Comparison of ENCODE assay signal across 8 cellular contexts in the genomic region with DNA sequence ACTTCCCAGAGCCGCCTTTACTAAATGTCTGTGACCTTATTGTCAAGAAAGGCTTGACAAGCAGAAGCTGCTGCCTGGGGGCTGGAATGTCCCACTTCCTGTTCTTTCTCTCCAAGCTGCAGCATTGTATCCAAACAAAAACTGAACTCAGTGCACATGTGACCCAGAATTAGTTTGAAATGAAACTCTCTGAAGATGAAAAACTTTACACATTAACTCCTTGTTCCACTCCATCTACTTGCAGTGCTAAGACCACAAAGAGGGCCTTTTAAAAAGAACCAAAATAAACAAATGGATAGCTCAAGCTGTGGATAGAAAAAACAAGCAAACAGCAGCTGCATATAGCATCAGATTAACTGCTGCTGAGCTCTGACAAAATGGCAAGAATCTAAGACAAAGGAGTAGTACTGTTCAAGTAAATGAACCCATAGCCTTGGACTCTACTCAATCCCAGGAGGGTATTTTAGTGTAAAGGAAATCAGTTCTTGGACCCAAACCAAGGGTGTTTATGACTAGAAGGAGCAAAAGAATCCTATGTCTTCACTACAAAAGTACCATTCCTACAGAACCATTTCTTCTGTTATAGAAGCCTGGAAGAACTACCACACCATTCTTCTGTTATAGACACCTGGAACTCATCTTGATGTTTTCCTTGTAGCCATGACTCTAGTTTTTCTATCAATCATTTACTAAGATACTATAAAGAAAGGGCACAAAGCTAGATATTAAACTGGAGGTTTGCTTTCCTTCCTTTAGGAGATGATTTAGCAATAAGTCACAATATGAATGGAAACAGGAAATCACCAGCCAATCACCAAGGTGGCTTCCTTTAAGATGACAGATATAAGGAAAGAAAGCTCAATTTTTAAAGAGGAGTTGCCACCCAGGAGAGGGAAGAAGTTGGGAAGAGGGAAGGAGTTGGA.
DNase-seq lines count a peak whose midpoint lies in the region; ATAC-seq and TF ChIP-seq lines count a peak whose summit lies in the region.

No MANE protein-coding gene starts in this region.

- no peaks in the 10 kb centered on the region for H3K36me3 ChIP-seq in HCT116 (ENCODE audit: control insufficient read depth in 1 of 2, insufficient read depth in 2 of 2, low read length in 2 of 2)

- H3K79me2 ChIP-seq in HCT116 (ENCODE audit: insufficient read depth, low read length): 0 out of 2 replicates have a peak, but pooled peaks cover 10% of the 10 kb centered on the region

- RAD21 ChIA-PET in HCT116 (lab: Charles Lee; ENCODE audit: low non-redundant PET in 1 of 2, low total read pairs in 2 of 2, uncharacterized antibody in 2 of 2, unreplicated experiment in 2 of 2): no interaction called here

- H3K4me3 Mint-ChIP-seq in activated CD4-positive, alpha-beta T cell treated with anti-CD3 and anti-CD28 coated beads, Interleukin-2, amount 10 ng/mL, durations not matched to agents 7 days and 5 days: no peak overlapping the region

- H3K4me2 ChIP-seq in HCT116 (ENCODE audit: low read length): peak overlapping the region; percentile 59

- H3K9ac ChIP-seq in HCT116 (ENCODE audit: low read length): peak overlapping the region; percentile 64

- intact Hi-C loops in HCT116 (cut with micrococcal nuclease): loop anchor here (5.0 kb wide), 1 partner anchor 172 kb away; no protein-coding TSS in a partner anchor

- H3K4me3 ChIP-seq in HCT116 (replicated peaks in 1 of 2; ENCODE audit: low read depth in 1 of 2, low read length in 2 of 2): no peak overlapping the region

- POLR2A ChIA-PET in HCT116 (lab: Charles Lee): interaction anchor here (0.8 to 3.8 kb wide), 13 partner anchors 8 to 122 kb away, joined by 3 to 18 read pairs (median 4); partner anchors contain the start of gene ITPRID2
- POLR2A ChIA-PET in activated CD4-positive, alpha-beta T cell treated with anti-CD3 and anti-CD28 coated beads, Interleukin-2, amount 10 ng/mL, durations not matched to agents 7 days and 5 days (lab: Charles Lee): no interaction called here

- H3K27ac ChIP-seq in HCT116 (ENCODE audit: low read depth, low read length): peak overlapping the region; percentile 92

- H4K20me1 ChIP-seq in HCT116 (ENCODE audit: insufficient read depth): no peaks in the 10 kb centered on the region

- H3K36me3 Mint-ChIP-seq in activated CD4-positive, alpha-beta T cell treated with anti-CD3 and anti-CD28 coated beads, Interleukin-2, amount 10 ng/mL, durations not matched to agents 7 days and 5 days (ENCODE audit: low read depth): no peaks in the 10 kb centered on the region

- H3K27ac Mint-ChIP-seq in activated CD4-positive, alpha-beta T cell treated with anti-CD3 and anti-CD28 coated beads, Interleukin-2, amount 10 ng/mL, durations not matched to agents 7 days and 5 days: no peak overlapping the region

- H3K27me3 ChIP-seq in HCT116 (ENCODE audit: insufficient read depth, low read length): no peaks in the 10 kb centered on the region

- no peak overlapping the region for H2AFZ ChIP-seq in HCT116 (ENCODE audit: low read depth, low read length, poor library complexity, severe bottlenecking)

- peaks cover 2% of the 10 kb centered on the region for H3K9me3 Mint-ChIP-seq in activated CD4-positive, alpha-beta T cell treated with anti-CD3 and anti-CD28 coated beads, Interleukin-2, amount 10 ng/mL, durations not matched to agents 7 days and 5 days

- ATAC-seq in GM18508 (IDR thresholded peaks at IDR 0.05; ENCODE audit: insufficient read depth, unreplicated experiment) (peak; percentile 76), HCT116 (no peak)

- H3K4me1 Mint-ChIP-seq in activated CD4-positive, alpha-beta T cell treated with anti-CD3 and anti-CD28 coated beads, Interleukin-2, amount 10 ng/mL, durations not matched to agents 7 days and 5 days: peaks cover 2% of the 10 kb centered on the region

- no peak for TF ChIP-seq RAD21 in HCT116 (IDR thresholded peaks at IDR 0.05; ENCODE audit: low read depth)

- no peak for TF ChIP-seq CTCF in HCT116 (IDR thresholded peaks at IDR 0.05 in 2 of 3, conservative IDR thresholded peaks at IDR 0.05 in 1 of 3; ENCODE audit: borderline replicate concordance in 1 of 3, insufficient read depth in 1 of 3, low read depth in 2 of 3, low read length in 2 of 3)
- no peak for TF ChIP-seq CTCF in GM20000 (IDR thresholded peaks at IDR 0.05; ENCODE audit: extremely low read depth, missing control alignments)

- DNase-seq in HCT116 (ENCODE audit: low read depth, low spot score) (no peak), NCI-H69 (lab: John Stamatoyannopoulos, UW) (peak; percentile 72), left kidney (ENCODE audit: low read depth, low spot score) (peak; percentile 86), NAMALWA (ENCODE audit: low spot score) (no peak), GM20000 (ENCODE audit: low spot score) (no peak), iPS-NIHi7 (ENCODE audit: extremely low spot score) (no peak)
- no peak for DNase-seq in activated CD4-positive, alpha-beta T cell treated with anti-CD3 and anti-CD28 coated beads, Interleukin-2, amount 10 ng/mL, durations not matched to agents 7 days and 5 days

- peaks cover 4% of the 10 kb centered on the region for H3K27me3 Mint-ChIP-seq in activated CD4-positive, alpha-beta T cell treated with anti-CD3 and anti-CD28 coated beads, Interleukin-2, amount 10 ng/mL, durations not matched to agents 7 days and 5 days

- H3K9me3 ChIP-seq in HCT116 (ENCODE audit: control insufficient read depth in 1 of 2, insufficient read depth in 1 of 2, low read depth in 1 of 2, low read length in 2 of 2): no peaks in the 10 kb centered on the region

- peaks cover 88 to 97% of the 10 kb centered on the region in 2 experiments for H3K4me1 ChIP-seq in HCT116 (ENCODE audit: control insufficient read depth in 1 of 2, insufficient read depth in 2 of 2, low read length in 2 of 2)

- no peak for TF ChIP-seq POLR2A in HCT116 (IDR thresholded peaks at IDR 0.05; ENCODE audit: borderline replicate concordance, extremely low read depth, insufficient read depth, insufficient read length)

- CTCF ChIA-PET in HCT116 (lab: Charles Lee): interaction anchor here (1.1 to 1.5 kb wide), 4 partner anchors 9 to 38 kb away, joined by 3 to 7 read pairs (median 4); no protein-coding TSS in a partner anchor
- CTCF ChIA-PET in activated CD4-positive, alpha-beta T cell treated with anti-CD3 and anti-CD28 coated beads, Interleukin-2, amount 10 ng/mL, durations not matched to agents 7 days and 5 days (lab: Charles Lee): interaction anchor here (1.3 to 2.0 kb wide), 2 partner anchors 10 to 23 kb away, joined by 3 to 6 read pairs; no protein-coding TSS in a partner anchor

- no TSS peak for BruUV-seq in HCT116 (replicated peaks; lab: Mats Ljungman, UMichigan)

- H3K9me2 ChIP-seq in HCT116 (ENCODE audit: insufficient read depth): no peaks in the 10 kb centered on the region

TF ChIP-seq in HCT116, 20 proteins besides CTCF, POLR2A, EP300 and RAD21:
- peak; percentile 47; the same call in 1 of the 2 replicates for TF ChIP-seq SP1 (IDR thresholded peaks at IDR 0.05; ENCODE audit: low read depth)
- TF ChIP-seq MAX (IDR thresholded peaks at IDR 0.05): no peak

Comparison
In these comparisons a context has a peak if more than half of its experiments do, and no peak if none do; other contexts are left out.
1. DNase-seq: peak in NCI-H69 (single experiment) and left kidney (single experiment); none in HCT116 (single experiment), activated CD4-positive, alpha-beta T cell treated with anti-CD3 and anti-CD28 coated beads, Interleukin-2, amount 10 ng/mL, durations not matched to agents 7 days and 5 days (single experiment), NAMALWA (single experiment), GM20000 (single experiment) and iPS-NIHi7 (single experiment).